In genomic region chr12:46159239-46159901, GRCh38 we compare ENCODE assay signal across 1 cellular context.
TF ChIP-seq lines count a peak whose summit lies in the region.

No MANE protein-coding gene starts in this region.

TF ChIP-seq in H1, 55 proteins besides CTCF, POLR2A, EP300 and RAD21 (continued from another document):
- TF ChIP-seq CBX8 (IDR thresholded peaks at IDR 0.05; ENCODE audit: borderline replicate concordance, low read depth, low read length) (no peak), KDM4A (IDR thresholded peaks at IDR 0.05; ENCODE audit: low read depth, low read length, severe bottlenecking) (no peak), BCL11A (IDR thresholded peaks at IDR 0.05; ENCODE audit: low read depth in 2 of 2, low read length in 2 of 2) (no peak), TAF7 (optimal IDR thresholded peaks at IDR 0.05; ENCODE audit: borderline replicate concordance, low read depth, low read length) (no peak), MAX (IDR thresholded peaks at IDR 0.05) (no peak), BRCA1 (IDR thresholded peaks at IDR 0.05; ENCODE audit: low read depth, low read length) (no peak), CHD2 (IDR thresholded peaks at IDR 0.05; ENCODE audit: low read length) (no peak), YY1 (IDR thresholded peaks at IDR 0.05; ENCODE audit: low read depth, low read length) (no peak), GABPA (IDR thresholded peaks at IDR 0.05; ENCODE audit: borderline replicate concordance, insufficient read depth, low read length) (no peak), JUN (IDR thresholded peaks at IDR 0.05; ENCODE audit: low read depth, low read length) (no peak), HDAC2 (IDR thresholded peaks at IDR 0.05; ENCODE audit: borderline replicate concordance in 1 of 2, low read depth in 2 of 2, low read length in 2 of 2) (no peak), TBP (IDR thresholded peaks at IDR 0.05; ENCODE audit: low read depth, low read length) (no peak), TAF1 (IDR thresholded peaks at IDR 0.05; ENCODE audit: low read depth, low read length) (no peak)
